In genomic region chr3:69864751-69865150, GRCh38 we compare ENCODE assay signal across 20 cellular contexts.
DNase-seq lines count a peak whose midpoint lies in the region; ATAC-seq, FAIRE-seq and TF ChIP-seq lines count a peak whose summit lies in the region.
"Had no signal": no experiment of that assay in that cellular context is flagged by ENCODE, and none has a peak within 500 bp of the region (broad histone marks: within the 10 kb centered on the region; RNA-seq: fewer than 3 reads in every experiment).

No MANE protein-coding gene starts in this region.

- DNase-seq in A549 (ENCODE audit: low read depth in 1 of 2, low spot score in 1 of 2) (no peak), Calu3 (no peak), esophagus muscularis mucosa (ENCODE audit: extremely low spot score) (no peak), progenitor cell of endocrine pancreas (ENCODE audit: low spot score, unreplicated experiment) (no peak), H9 (no peak)
- no peak for DNase-seq in activated T-cell treated with anti-CD3 and anti-CD28 coated beads, Interleukin-2, amount 50 U/mL, for 24 hours
- DNase-seq: Caco-2; CD4-positive, CD25-positive, alpha-beta regulatory T cell; KBM-7; MV-4-11; NCI-H1436; NCI-H2029; NCI-H2171; NCI-H446 treated with DMSO at 0.1 percent for 48 hours; OCI-M1; RPMI8226; SJCRH30 had no signal

- H3K4me3 ChIP-seq in A549 (no peak overlapping the region), esophagus muscularis mucosa (no peak overlapping the region)
- H3K4me3 ChIP-seq: SJCRH30 had no signal

- intact Hi-C loops in Calu3 (cut with micrococcal nuclease; ENCODE audit: unreplicated experiment), result loop anchor here (5.0 kb wide), 1 partner anchor 83 kb away; no protein-coding TSS in a partner anchor
- intact Hi-C loops in esophagus muscularis mucosa (cut with DNase I), result loop anchor here (5.0 kb wide), 1 partner anchor 122 kb away; no protein-coding TSS in a partner anchor

- no peak overlapping the region for H2AFZ ChIP-seq in H9 (ENCODE audit: low read length)

- no peaks in the 10 kb centered on the region for H3K79me1 ChIP-seq in H9 (ENCODE audit: insufficient read depth, low read depth, low read length, poor library complexity, severe bottlenecking)

- H3K9me3 Mint-ChIP-seq in Calu3 (ENCODE audit: low read depth, unreplicated experiment) (no peaks in the 10 kb centered on the region), progenitor cell of endocrine pancreas (ENCODE audit: low read depth) (peaks cover 3% of the 10 kb centered on the region), H9 (no peaks in the 10 kb centered on the region)
- H3K9me3 Mint-ChIP-seq in activated T-cell treated with anti-CD3 and anti-CD28 coated beads, Interleukin-2, amount 50 U/mL, for 24 hours, result no peaks in the 10 kb centered on the region

- H3K9me3 ChIP-seq in A549 (no peaks in the 10 kb centered on the region), esophagus muscularis mucosa (no peaks in the 10 kb centered on the region), H9 (ENCODE audit: control insufficient read depth, low read depth, low read length) (no peaks in the 10 kb centered on the region)
- H3K9me3 ChIP-seq: Caco-2, SJCRH30 had no signal

- TF ChIP-seq POLR2A in A549 (IDR thresholded peaks at IDR 0.05; ENCODE audit: low read length), result no peak
- no peak for TF ChIP-seq POLR2A in esophagus muscularis mucosa (IDR thresholded peaks at IDR 0.05; ENCODE audit: low read depth)

- H3K4me3 Mint-ChIP-seq in Calu3 (ENCODE audit: low read depth, unreplicated experiment) (no peak overlapping the region), progenitor cell of endocrine pancreas (ENCODE audit: low read depth) (no peak overlapping the region), H9 (no peak overlapping the region)
- H3K4me3 Mint-ChIP-seq in activated T-cell treated with anti-CD3 and anti-CD28 coated beads, Interleukin-2, amount 50 U/mL, for 24 hours, result no peak overlapping the region
- H3K4me3 Mint-ChIP-seq: B cell; CD4-positive, CD25-positive, alpha-beta regulatory T cell had no signal

- no peak for TF ChIP-seq CTCF in A549 (IDR thresholded peaks at IDR 0.05)
- no peak for TF ChIP-seq CTCF in Calu3 (IDR thresholded peaks at IDR 0.05; ENCODE audit: unreplicated experiment)
- TF ChIP-seq CTCF in esophagus muscularis mucosa (IDR thresholded peaks at IDR 0.05), result no peak
- TF ChIP-seq CTCF in progenitor cell of endocrine pancreas (IDR thresholded peaks at IDR 0.05; ENCODE audit: unreplicated experiment), result no peak
- TF ChIP-seq CTCF in H9 (conservative IDR thresholded peaks at IDR 0.05), result no peak

- H2BK12ac ChIP-seq in H9 (ENCODE audit: insufficient read length, low read depth, low read length), result no peak overlapping the region

- ATAC-seq in A549, result no peak
- no peak for ATAC-seq in HG03045 (IDR thresholded peaks at IDR 0.05; ENCODE audit: unreplicated experiment)
- ATAC-seq: HCT116 had no signal

- H3K14ac ChIP-seq in H9 (ENCODE audit: insufficient read depth, low read length), result no peak overlapping the region

- WGBS in A549 (ENCODE audit: missing lambda C conversion rate), result 27% methylated on average over 2 of the region's 2 CpGs
- WGBS in esophagus muscularis mucosa, result 36% methylated on average over 2 of the region's 2 CpGs
- WGBS in H9 (ENCODE audit: extremely low coverage, insufficient read length, low lambda C conversion rate), result no CpG with 5 or more reads among the region's 2 CpGs

- H3K23ac ChIP-seq in H9 (ENCODE audit: insufficient read length, low read depth, low read length), result no peak overlapping the region

- H3K4ac ChIP-seq in H9 (ENCODE audit: low read depth, low read length), result no peak overlapping the region

- no peaks in the 10 kb centered on the region for H3K79me2 ChIP-seq in H9 (ENCODE audit: insufficient read depth, low read length)

- no peak overlapping the region for H3K9ac ChIP-seq in H9 (ENCODE audit: extremely low read depth, insufficient read length, low read length)

- H3K36me3 Mint-ChIP-seq in Calu3 (ENCODE audit: insufficient read depth, unreplicated experiment), result peaks cover 29% of the 10 kb centered on the region
- H3K36me3 Mint-ChIP-seq in progenitor cell of endocrine pancreas (ENCODE audit: insufficient read depth), result peaks cover 5% of the 10 kb centered on the region
- H3K36me3 Mint-ChIP-seq in activated T-cell treated with anti-CD3 and anti-CD28 coated beads, Interleukin-2, amount 50 U/mL, for 24 hours (ENCODE audit: low read depth), result no peaks in the 10 kb centered on the region
- no peaks in the 10 kb centered on the region for H3K36me3 Mint-ChIP-seq in H9 (ENCODE audit: insufficient read depth in 1 of 3, low read depth in 3 of 3)
- H3K36me3 Mint-ChIP-seq: CD4-positive, CD25-positive, alpha-beta regulatory T cell had no signal

- H3K27me3 Mint-ChIP-seq in Calu3 (ENCODE audit: unreplicated experiment), result no peaks in the 10 kb centered on the region
- no peaks in the 10 kb centered on the region for H3K27me3 Mint-ChIP-seq in progenitor cell of endocrine pancreas
- H3K27me3 Mint-ChIP-seq in activated T-cell treated with anti-CD3 and anti-CD28 coated beads, Interleukin-2, amount 50 U/mL, for 24 hours, result peaks cover 3% of the 10 kb centered on the region
- no peaks in the 10 kb centered on the region; the same call in 1 of the 2 replicates for H3K27me3 Mint-ChIP-seq in H9 (ENCODE audit: low read depth)
- H3K27me3 Mint-ChIP-seq: B cell; CD4-positive, CD25-positive, alpha-beta regulatory T cell had no signal

- H2BK120ac ChIP-seq in H9 (ENCODE audit: low read depth, low read length, poor library complexity, severe bottlenecking), result no peak overlapping the region

- H4K20me1 ChIP-seq in H9 (ENCODE audit: control insufficient read depth, insufficient read depth, insufficient read length), result no peaks in the 10 kb centered on the region

- peak overlapping the region; percentile 95 for H3K27ac Mint-ChIP-seq in Calu3 (ENCODE audit: unreplicated experiment)
- peak overlapping the region; percentile 32 for H3K27ac Mint-ChIP-seq in progenitor cell of endocrine pancreas
- no peak overlapping the region for H3K27ac Mint-ChIP-seq in activated T-cell treated with anti-CD3 and anti-CD28 coated beads, Interleukin-2, amount 50 U/mL, for 24 hours
- no peak overlapping the region for H3K27ac Mint-ChIP-seq in H9
- H3K27ac Mint-ChIP-seq: B cell; CD4-positive, CD25-positive, alpha-beta regulatory T cell had no signal

- H3K18ac ChIP-seq in H9 (ENCODE audit: insufficient read length, low read depth, low read length), result no peak overlapping the region

- no peak for FAIRE-seq in A549 (lab: Jason Lieb, UNC)

- no peak overlapping the region for H4K91ac ChIP-seq in H9 (ENCODE audit: insufficient read length, low read depth, low read length)

- peak overlapping the region; percentile 80 to 85 for H3K27ac ChIP-seq in A549
- peak overlapping the region; percentile 66 to 82 (median 76) for H3K27ac ChIP-seq in esophagus muscularis mucosa (replicated peaks in 1 of 4)
- no peak overlapping the region for H3K27ac ChIP-seq in H9 (ENCODE audit: insufficient read length, low read depth, low read length)
- H3K27ac ChIP-seq: SJCRH30 had no signal

- no peak overlapping the region for H3K56ac ChIP-seq in H9 (ENCODE audit: insufficient read length, low read depth, low read length)

- H3K4me2 ChIP-seq in A549 (peak overlapping the region; percentile 89), H9 (ENCODE audit: insufficient read depth, insufficient read length, low read length) (no peak overlapping the region)

- no peak overlapping the region for H2BK15ac ChIP-seq in H9 (ENCODE audit: low read depth, low read length)

- no TSS peak for BruUV-seq in Calu3 (replicated peaks; lab: Mats Ljungman, UMichigan)

- H3K4me1 ChIP-seq in A549 (peaks cover 43% of the 10 kb centered on the region), esophagus muscularis mucosa (peaks cover 31 to 89% (median 68%) of the 10 kb centered on the region in 4 donors), H9 (ENCODE audit: insufficient read depth, low read length) (no peaks in the 10 kb centered on the region)
- H3K4me1 ChIP-seq: SJCRH30 had no signal

- H2BK5ac ChIP-seq in H9 (ENCODE audit: insufficient read length, low read length), result no peak overlapping the region

- no peak overlapping the region for H3T11ph ChIP-seq in H9 (ENCODE audit: low read length)

- no peak overlapping the region for H2BK20ac ChIP-seq in H9 (ENCODE audit: low read depth, low read length, poor library complexity, severe bottlenecking)

- H3K36me3 ChIP-seq in esophagus muscularis mucosa, result no peaks in the 10 kb centered on the region
- H3K36me3 ChIP-seq: SJCRH30 had no signal

- TF ChIP-seq EP300 in A549 (IDR thresholded peaks at IDR 0.05) (no peak), esophagus muscularis mucosa (IDR thresholded peaks at IDR 0.05) (no peak)

- no peaks in the 10 kb centered on the region for H3K27me3 ChIP-seq in esophagus muscularis mucosa
- H3K27me3 ChIP-seq in H9 (ENCODE audit: insufficient read depth, low read length), result no peaks in the 10 kb centered on the region
- H3K27me3 ChIP-seq: SJCRH30 had no signal

- POLR2A ChIA-PET in A549 (lab: Yijun Ruan, JAX), result interaction anchor here (1.6 kb wide), 1 partner anchor 11 kb away, joined by 4 read pairs; no protein-coding TSS in a partner anchor

- no peak overlapping the region for H4K8ac ChIP-seq in H9 (replicated peaks; ENCODE audit: insufficient read length, low read depth, low read length)

- TF ChIP-seq RAD21 in A549 (conservative IDR thresholded peaks at IDR 0.05 in 1 of 2, IDR thresholded peaks at IDR 0.05 in 1 of 2), result no peak

- CTCF ChIA-PET in A549 (lab: Yijun Ruan, JAX) (interaction anchor here (3.0 kb wide), 1 partner anchor 174 kb away, joined by 16 read pairs; no protein-coding TSS in a partner anchor), Calu3 (lab: Charles Lee) (no interaction called here)

- H4K5ac ChIP-seq in H9 (ENCODE audit: insufficient read length, low read depth, low read length), result no peak overlapping the region

- no peaks in the 10 kb centered on the region for H3K23me2 ChIP-seq in H9 (ENCODE audit: insufficient read length, low read depth, low read length, poor library complexity, severe bottlenecking)

- no peak overlapping the region for H2AK5ac ChIP-seq in H9 (ENCODE audit: insufficient read length, low read length)

- H3K4me1 Mint-ChIP-seq in Calu3 (ENCODE audit: low read depth, unreplicated experiment), result peaks cover 38% of the 10 kb centered on the region
- peaks cover 36% of the 10 kb centered on the region for H3K4me1 Mint-ChIP-seq in progenitor cell of endocrine pancreas (ENCODE audit: low read depth)
- no peaks in the 10 kb centered on the region for H3K4me1 Mint-ChIP-seq in activated T-cell treated with anti-CD3 and anti-CD28 coated beads, Interleukin-2, amount 50 U/mL, for 24 hours (ENCODE audit: low read depth)
- H3K4me1 Mint-ChIP-seq in H9, result peaks cover 0 to 10% of the 10 kb centered on the region in 2 experiments; a peak in 2 of 4 replicates
- H3K4me1 Mint-ChIP-seq: B cell; CD4-positive, CD25-positive, alpha-beta regulatory T cell had no signal

TF ChIP-seq in A549, 52 proteins besides CTCF, POLR2A, EP300 and RAD21:
- TF ChIP-seq RARB (CRISPR knock-in tag; IDR thresholded peaks at IDR 0.05), result no peak
- 0 out of 2 replicates have a peak, but pooled peaks have one; percentile 10 for TF ChIP-seq EHMT2 (IDR thresholded peaks at IDR 0.05; ENCODE audit: low read depth)

Comparison
In these comparisons a context has a peak if more than half of its experiments do, and no peak if none do; other contexts are left out.
1. H3K27ac Mint-ChIP-seq: peak in Calu3 (single experiment) and progenitor cell of endocrine pancreas (single experiment); none in activated T-cell treated with anti-CD3 and anti-CD28 coated beads, Interleukin-2, amount 50 U/mL, for 24 hours (single experiment) and H9 (0 of 3).